Comparison of ENCODE assay signal across 10 cellular contexts in the genomic region with DNA sequence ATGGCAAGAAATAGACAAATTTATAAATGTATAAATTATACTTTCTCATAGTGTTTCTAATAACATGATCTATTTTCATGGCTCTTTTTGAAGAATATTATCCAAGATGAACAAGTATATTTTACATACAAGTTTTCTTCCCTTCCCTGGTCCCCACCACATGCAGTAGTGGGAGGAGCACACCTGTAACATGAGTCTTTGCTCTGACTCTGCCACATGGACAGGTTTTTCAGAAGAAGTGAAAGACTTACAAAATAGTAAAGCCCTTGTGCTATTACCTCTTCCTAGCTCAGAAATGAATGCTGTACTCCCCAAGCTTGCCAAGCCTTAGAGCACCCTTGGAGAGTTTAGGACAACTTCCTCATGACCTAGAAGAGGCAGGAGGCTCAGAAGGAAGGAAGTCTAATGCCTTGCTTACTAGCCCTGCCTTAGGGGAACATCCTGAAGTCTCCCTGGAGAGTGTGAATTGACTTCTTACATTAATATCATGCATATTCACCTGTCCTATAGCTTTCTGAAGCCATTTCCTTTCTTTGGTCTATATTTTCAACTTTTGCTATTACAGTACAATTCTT. TPM values are rescaled to one million over a fixed set of nuclear protein-coding genes. Genes with fewer than 3 reads are reported as not detected.
DNase-seq lines count a peak whose midpoint lies in the region; ATAC-seq and TF ChIP-seq lines count a peak whose summit lies in the region.
"Had no signal": no experiment of that assay in that cellular context is flagged by ENCODE, and none has a peak within 500 bp of the region (broad histone marks: within the 10 kb centered on the region; RNA-seq: fewer than 3 reads in every experiment).

No MANE protein-coding gene starts in this region.

- H3K27me3 ChIP-seq in heart left ventricle (no peaks in the 10 kb centered on the region), subcutaneous abdominal adipose tissue (ENCODE audit: control insufficient read depth in 5 of 5, insufficient read depth in 4 of 5, low read length in 5 of 5) (no peaks in the 10 kb centered on the region)

- POLR2A ChIA-PET in activated CD4-positive, alpha-beta T cell treated with anti-CD3 and anti-CD28 coated beads for 36 hours (lab: Charles Lee), result interaction anchor here (0.6 to 1.0 kb wide), 4 partner anchors 18 to 152 kb away, joined by 3 to 6 read pairs (median 3); partner anchors contain the start of gene MXD1

- H3K4me1 Mint-ChIP-seq in activated CD4-positive, alpha-beta T cell treated with anti-CD3 and anti-CD28 coated beads for 36 hours, result peaks cover 34% of the 10 kb centered on the region

- H3K9me3 Mint-ChIP-seq in activated CD4-positive, alpha-beta T cell treated with anti-CD3 and anti-CD28 coated beads for 36 hours (ENCODE audit: low read depth), result no peaks in the 10 kb centered on the region
- H3K9me3 Mint-ChIP-seq: activated B cell treated with CpG ODN at 0.5 μM for 24 hours; activated naive CD8-positive, alpha-beta T cell treated with anti-CD3 and anti-CD28 coated beads, Interleukin-2, amount 10 ng/mL, durations not matched to agents 7 days and 5 days had no signal

- no peaks in the 10 kb centered on the region for H3K9me3 ChIP-seq in heart left ventricle
- H3K9me3 ChIP-seq in subcutaneous abdominal adipose tissue (ENCODE audit: control insufficient read depth in 5 of 5, low read length in 5 of 5), result no peaks in the 10 kb centered on the region

- peak overlapping the region; percentile 77 for H3K27ac Mint-ChIP-seq in activated CD4-positive, alpha-beta T cell treated with anti-CD3 and anti-CD28 coated beads for 36 hours
- H3K27ac Mint-ChIP-seq: activated B cell treated with CpG ODN at 0.5 μM for 24 hours; activated naive CD8-positive, alpha-beta T cell treated with anti-CD3 and anti-CD28 coated beads, Interleukin-2, amount 10 ng/mL, durations not matched to agents 7 days and 5 days had no signal

- H3K9ac ChIP-seq in subcutaneous abdominal adipose tissue (ENCODE audit: low read length in 5 of 5), result no peak overlapping the region

- no peak for ATAC-seq in activated CD4-positive, alpha-beta T cell treated with anti-CD3 and anti-CD28 coated beads for 36 hours
- peak; percentile 55 to 80 (median 56) for ATAC-seq in heart left ventricle
- ATAC-seq in HG02588 (IDR thresholded peaks at IDR 0.05; ENCODE audit: unreplicated experiment), result no peak
- no peak for ATAC-seq in HG03108 (IDR thresholded peaks at IDR 0.05; ENCODE audit: unreplicated experiment)

- no peak overlapping the region for H3K4me3 Mint-ChIP-seq in activated CD4-positive, alpha-beta T cell treated with anti-CD3 and anti-CD28 coated beads for 36 hours
- H3K4me3 Mint-ChIP-seq: activated B cell treated with CpG ODN at 0.5 μM for 24 hours; activated naive CD8-positive, alpha-beta T cell treated with anti-CD3 and anti-CD28 coated beads, Interleukin-2, amount 10 ng/mL, durations not matched to agents 7 days and 5 days had no signal

- H3K27me3 Mint-ChIP-seq in activated CD4-positive, alpha-beta T cell treated with anti-CD3 and anti-CD28 coated beads for 36 hours, result no peaks in the 10 kb centered on the region
- H3K27me3 Mint-ChIP-seq: activated B cell treated with CpG ODN at 0.5 μM for 24 hours; activated naive CD8-positive, alpha-beta T cell treated with anti-CD3 and anti-CD28 coated beads, Interleukin-2, amount 10 ng/mL, durations not matched to agents 7 days and 5 days had no signal

- CTCF ChIA-PET in activated CD4-positive, alpha-beta T cell treated with anti-CD3 and anti-CD28 coated beads for 36 hours (lab: Charles Lee), result interaction anchor here (0.6 to 2.2 kb wide), 10 partner anchors 12 to 213 kb away, joined by 3 to 7 read pairs (median 4); partner anchors contain the start of gene MXD1

- H3K36me3 ChIP-seq in heart left ventricle (peaks cover 0 to 51% (median 37%) of the 10 kb centered on the region in 9 donors), subcutaneous abdominal adipose tissue (ENCODE audit: control insufficient read depth in 5 of 5, insufficient read depth in 5 of 5, low read length in 5 of 5) (peaks cover 14 to 38% (median 29%) of the 10 kb centered on the region in 5 donors)

- H3K4me3 ChIP-seq in heart left ventricle, result no peak overlapping the region
- H3K4me3 ChIP-seq in subcutaneous abdominal adipose tissue (ENCODE audit: low read depth in 1 of 5, low read length in 5 of 5), result no peak overlapping the region

- no peak for TF ChIP-seq POLR2A in heart left ventricle (IDR thresholded peaks at IDR 0.05)

- peaks cover 33% of the 10 kb centered on the region for H3K36me3 Mint-ChIP-seq in activated CD4-positive, alpha-beta T cell treated with anti-CD3 and anti-CD28 coated beads for 36 hours (ENCODE audit: low read depth)

- H3K4me1 ChIP-seq in heart left ventricle (peaks cover 0 to 60% (median 11%) of the 10 kb centered on the region in 12 donors), subcutaneous abdominal adipose tissue (ENCODE audit: control insufficient read depth in 5 of 5, insufficient read depth in 5 of 5, low read length in 5 of 5) (peaks cover 2 to 26% (median 19%) of the 10 kb centered on the region in 5 donors)

- intact Hi-C loops in activated CD4-positive, alpha-beta T cell treated with anti-CD3 and anti-CD28 coated beads for 36 hours (cut with DNase I, micrococcal nuclease), result loop anchor here in 1 of 2 experiments (5.0 kb wide), 1 partner anchor 134 kb away; no protein-coding TSS in a partner anchor
- intact Hi-C loops in heart left ventricle (cut with DNase I), result no loop called here

- no peak for DNase-seq in activated CD4-positive, alpha-beta T cell treated with anti-CD3 and anti-CD28 coated beads for 36 hours
- DNase-seq in activated CD4-positive, alpha-beta T cell treated with anti-CD3 and anti-CD28 coated beads, Interleukin-2, amount 50 U/mL, for 4 hours, result no peak
- peak; percentile 58 for DNase-seq in SKM-1 treated with dmso at 0.1 percent for 144 hours (lab: John Stamatoyannopoulos, UW; ENCODE audit: unreplicated experiment)
- DNase-seq in heart left ventricle, result no peak
- no peak for DNase-seq in COLO668 (lab: John Stamatoyannopoulos, UW; ENCODE audit: unreplicated experiment)
- DNase-seq: activated B cell treated with CpG ODN at 0.5 μM for 24 hours; activated naive CD8-positive, alpha-beta T cell treated with anti-CD3 and anti-CD28 coated beads, Interleukin-2, amount 10 ng/mL, durations not matched to agents 7 days and 5 days had no signal

- H3K27ac ChIP-seq in heart left ventricle (peak overlapping the region in 2 of 12 donors; percentile 3 to 79), subcutaneous abdominal adipose tissue (ENCODE audit: low read depth, low read length) (peak overlapping the region; percentile 12)

- no peak for TF ChIP-seq CTCF in heart left ventricle (IDR thresholded peaks at IDR 0.05)

RNA-seq across cellular contexts. Expression of gene MXD1, which starts 18.4 kb away (rescaled TPM):
- 10 to 100 TPM in 1 of 2 experiments, 1 to 10 TPM in 1; 6.1 to 10.6 TPM for total RNA-seq in activated CD4-positive, alpha-beta T cell treated with anti-CD3 and anti-CD28 coated beads for 36 hours
- total RNA-seq in heart left ventricle, result 10 to 100 TPM in 1 of 9 donors, 1 to 10 TPM in 8; 3.2 to 17.0 (median 5.1) TPM
- polyA plus RNA-seq in heart left ventricle, result 1 to 10 TPM; 1.6 to 3.7 TPM

RNA-seq across cellular contexts. Expression of gene ASPRV1, which starts 28.1 kb away (rescaled TPM):
- total RNA-seq in activated CD4-positive, alpha-beta T cell treated with anti-CD3 and anti-CD28 coated beads for 36 hours, result under 1 TPM; 0.32 to 0.73 TPM
- under 1 TPM in 8 of 9 donors, not detected in 1; 0.28 to 0.94 (median 0.56) TPM for total RNA-seq in heart left ventricle
- polyA plus RNA-seq in heart left ventricle, result 1 to 10 TPM in 1 of 2 donors, under 1 TPM in 1; 0.50 to 1.4 TPM

RNA-seq across cellular contexts. Expression of gene SNRNP27, which starts 39.6 kb away (rescaled TPM):
- total RNA-seq in activated CD4-positive, alpha-beta T cell treated with anti-CD3 and anti-CD28 coated beads for 36 hours, result 10 to 100 TPM; 67.7 to 76.6 TPM
- total RNA-seq in heart left ventricle, result 10 to 100 TPM; 48.4 to 75.4 (median 55.0) TPM
- 10 to 100 TPM; 37.5 to 97.8 TPM for polyA plus RNA-seq in heart left ventricle

Comparison
In these comparisons a context has a peak if more than half of its experiments do, and no peak if none do; other contexts are left out.
1. ATAC-seq: peak in heart left ventricle (4 of 4); none in activated CD4-positive, alpha-beta T cell treated with anti-CD3 and anti-CD28 coated beads for 36 hours (single experiment), HG02588 (single experiment) and HG03108 (single experiment).